21 cellular contexts compared by ENCODE assay signal in the genomic region with DNA sequence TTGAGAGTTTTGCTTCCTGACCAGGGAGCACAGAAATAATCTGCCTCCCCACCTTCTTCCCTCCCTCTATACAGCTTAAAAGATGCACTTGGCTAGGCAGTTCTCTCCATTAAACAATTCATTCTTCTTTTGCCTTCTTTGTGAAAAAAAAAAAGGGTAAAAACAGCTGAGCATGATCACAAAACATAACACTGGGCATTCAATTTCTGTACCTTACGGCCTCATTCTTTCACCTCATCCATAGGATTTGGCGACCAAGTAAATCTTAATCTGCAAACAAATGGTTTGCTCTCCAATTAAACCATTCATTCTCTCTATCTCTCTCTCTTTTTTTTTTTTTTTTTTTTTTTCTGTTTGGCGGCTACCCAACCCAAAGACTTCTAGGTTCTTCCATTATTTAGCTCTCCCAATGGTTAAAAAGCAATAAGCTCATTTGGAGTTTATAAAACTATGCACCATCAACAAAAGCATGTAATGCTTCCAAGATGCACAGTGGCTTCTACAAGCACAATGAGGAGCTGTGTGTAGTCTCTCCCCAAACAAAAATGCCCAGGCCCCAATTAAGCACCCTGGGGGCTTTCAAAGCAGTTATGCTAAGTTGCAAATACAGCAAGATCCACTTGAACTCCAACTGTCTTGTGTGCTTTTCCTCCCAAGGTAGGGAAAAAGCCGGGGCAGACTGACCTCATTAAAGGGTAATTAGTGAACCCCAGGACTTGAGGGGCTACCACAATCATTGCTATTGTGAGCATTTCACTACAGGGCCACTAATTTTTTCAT. TPM values are rescaled to one million over a fixed set of nuclear protein-coding genes. Genes with fewer than 3 reads are reported as not detected.
A peak's percentile ranks its signal among the peaks of the same experiment; 100 is the strongest.
DNase-seq lines count a peak whose midpoint lies in the region; ATAC-seq and TF ChIP-seq lines count a peak whose summit lies in the region.
"Had no signal": no experiment of that assay in that cellular context is flagged by ENCODE, and none has a peak within 500 bp of the region (broad histone marks: within the 10 kb centered on the region; RNA-seq: fewer than 3 reads in every experiment).

No MANE protein-coding gene starts in this region.

- no peaks in the 10 kb centered on the region for H3K9me3 Mint-ChIP-seq in stimulated activated naive CD8-positive, alpha-beta T cell treated with anti-CD3 and anti-CD28 coated beads, Interleukin-15, amount 100 ng/mL, for 72 hours
- peaks cover 0 to 6% (median 0%) of the 10 kb centered on the region in 11 donors for H3K9me3 Mint-ChIP-seq in naive thymus-derived CD4-positive, alpha-beta T cell
- H3K9me3 Mint-ChIP-seq: activated CD4-positive, alpha-beta T cell treated with anti-CD3 and anti-CD28 coated beads, Interleukin-2, amount 10 ng/mL, durations not matched to agents 7 days and 5 days had no signal

- no peaks in the 10 kb centered on the region for H3K9me2 ChIP-seq in OCI-LY7 (ENCODE audit: insufficient read depth, low read length)

- no peaks in the 10 kb centered on the region for H3K9me3 ChIP-seq in OCI-LY7 (ENCODE audit: low read length)
- H3K9me3 ChIP-seq in iPS-20b (ENCODE audit: insufficient read depth, low read depth, low read length): no peaks in the 10 kb centered on the region
- no peaks in the 10 kb centered on the region for H3K9me3 ChIP-seq in naive thymus-derived CD4-positive, alpha-beta T cell (ENCODE audit: control insufficient read depth in 2 of 3, low read length in 3 of 3)
- H3K9me3 ChIP-seq: esophagus squamous epithelium, psoas muscle, thyroid gland had no signal

- POLR2A ChIA-PET in OCI-LY7 (lab: Charles Lee): interaction anchor here (0.6 to 7.0 kb wide), 29 partner anchors 8 to 1597 kb away, joined by 3 to 82 read pairs (median 4); a partner anchor contains a TSS
- POLR2A ChIA-PET in naive thymus-derived CD4-positive, alpha-beta T cell (lab: Charles Lee): no interaction called here

- DNase-seq in NCI-H82 (lab: John Stamatoyannopoulos, UW) (peak; percentile 48), NCI-H82 treated with DMSO at 0.1 percent for 48 hours (lab: John Stamatoyannopoulos, UW; ENCODE audit: unreplicated experiment) (no peak), OCI-LY7 (ENCODE audit: low spot score) (no peak)
- no peak for DNase-seq in stimulated activated naive CD8-positive, alpha-beta T cell treated with anti-CD3 and anti-CD28 coated beads, Interleukin-15, amount 100 ng/mL, for 72 hours
- no peak for DNase-seq in naive thymus-derived CD4-positive, alpha-beta T cell
- no peak for DNase-seq in stimulated activated CD4-positive, alpha-beta T cell treated with anti-CD3 and anti-CD28 coated beads, Interleukin-4, amount 100 ng/mL, for 24 hours
- DNase-seq: activated CD4-positive, alpha-beta T cell treated with anti-CD3 and anti-CD28 coated beads, Interleukin-2, amount 10 ng/mL, durations not matched to agents 7 days and 5 days; activated CD8-positive, alpha-beta memory T cell treated with anti-CD3 and anti-CD28 coated beads, Interleukin-2, amount 50 U/mL, for 48 hours; activated gamma-delta T cell; CD8-positive, alpha-beta memory T cell; EL; esophagus squamous epithelium; HCEC 1CT; Kasumi-1; naive thymus-derived CD8-positive, alpha-beta T cell; NCI-H1092 treated with DMSO at 0.1 percent for 48 hours; psoas muscle; thyroid gland had no signal

- H3K36me3 Mint-ChIP-seq in naive thymus-derived CD4-positive, alpha-beta T cell: peaks cover 0 to 8% (median 0%) of the 10 kb centered on the region in 5 donors
- H3K36me3 Mint-ChIP-seq: naive thymus-derived CD8-positive, alpha-beta T cell had no signal

- ATAC-seq in stimulated activated naive CD8-positive, alpha-beta T cell treated with anti-CD3 and anti-CD28 coated beads, Interleukin-15, amount 100 ng/mL, for 72 hours: no peak
- ATAC-seq in naive thymus-derived CD4-positive, alpha-beta T cell: no peak
- no peak for ATAC-seq in HG02884 (IDR thresholded peaks at IDR 0.05; ENCODE audit: unreplicated experiment)
- ATAC-seq: naive thymus-derived CD8-positive, alpha-beta T cell; psoas muscle had no signal

- no peak overlapping the region for H3K4me3 Mint-ChIP-seq in stimulated activated naive CD8-positive, alpha-beta T cell treated with anti-CD3 and anti-CD28 coated beads, Interleukin-15, amount 100 ng/mL, for 72 hours
- no peak overlapping the region for H3K4me3 Mint-ChIP-seq in naive thymus-derived CD4-positive, alpha-beta T cell
- H3K4me3 Mint-ChIP-seq: activated CD4-positive, alpha-beta T cell treated with anti-CD3 and anti-CD28 coated beads, Interleukin-2, amount 10 ng/mL, durations not matched to agents 7 days and 5 days; CD8-positive, alpha-beta memory T cell; naive thymus-derived CD8-positive, alpha-beta T cell had no signal

- peak overlapping the region; percentile 19 for H3K27ac ChIP-seq in OCI-LY7 (ENCODE audit: low read depth, low read length, poor library complexity, severe bottlenecking)
- peak overlapping the region; percentile 52 for H3K27ac ChIP-seq in iPS-20b (ENCODE audit: low read length)
- H3K27ac ChIP-seq in naive thymus-derived CD4-positive, alpha-beta T cell (ENCODE audit: low read depth, low read length): no peak overlapping the region
- H3K27ac ChIP-seq: esophagus squamous epithelium, psoas muscle, RWPE1 had no signal

- intact Hi-C loops in OCI-LY7 (cut with micrococcal nuclease; ENCODE audit: unreplicated experiment): no loop called here
- intact Hi-C loops in naive thymus-derived CD4-positive, alpha-beta T cell (cut with micrococcal nuclease): no loop called here

- H3K9ac ChIP-seq in iPS-20b (ENCODE audit: low read depth, low read length): peak overlapping the region; percentile 59

- H3K79me2 ChIP-seq in OCI-LY7 (ENCODE audit: insufficient read depth, low read depth, low read length): peaks cover 97% of the 10 kb centered on the region

- H3K4me1 ChIP-seq in OCI-LY7 (ENCODE audit: insufficient read depth, low read length, poor library complexity, severe bottlenecking) (peaks cover 95% of the 10 kb centered on the region), iPS-20b (ENCODE audit: insufficient read depth, low read length) (peaks cover 69% of the 10 kb centered on the region)
- H3K4me1 ChIP-seq in naive thymus-derived CD4-positive, alpha-beta T cell (ENCODE audit: control insufficient read depth in 2 of 2, insufficient read depth in 2 of 2, low read length in 2 of 2): no peaks in the 10 kb centered on the region

- CTCF ChIA-PET in OCI-LY7 (lab: Charles Lee; ENCODE audit: unreplicated experiment): interaction anchor here (1.0 kb wide), 2 partner anchors 15 to 16 kb away, joined by 3 read pairs; no protein-coding TSS in a partner anchor
- CTCF ChIA-PET in naive thymus-derived CD4-positive, alpha-beta T cell (lab: Charles Lee): interaction anchor here (0.6 kb wide), 1 partner anchor 223 kb away, joined by 3 read pairs; no protein-coding TSS in a partner anchor

- no peak overlapping the region for H3K4me3 ChIP-seq in OCI-LY7 (ENCODE audit: low read depth, low read length, poor library complexity, severe bottlenecking)
- peak overlapping the region; percentile 34; the same call in 1 of the 2 replicates for H3K4me3 ChIP-seq in iPS-20b (ENCODE audit: low read length)
- H3K4me3 ChIP-seq in naive thymus-derived CD4-positive, alpha-beta T cell (ENCODE audit: low read length): no peak overlapping the region
- H3K4me3 ChIP-seq: esophagus squamous epithelium, psoas muscle, thyroid gland had no signal

- no peaks in the 10 kb centered on the region for H3K27me3 ChIP-seq in iPS-20b (ENCODE audit: insufficient read depth, low read length)
- no peaks in the 10 kb centered on the region for H3K27me3 ChIP-seq in naive thymus-derived CD4-positive, alpha-beta T cell (ENCODE audit: control insufficient read depth in 2 of 2, insufficient read depth in 2 of 2, low read length in 2 of 2)
- H3K27me3 ChIP-seq: esophagus squamous epithelium, thyroid gland had no signal

- H3K36me3 ChIP-seq in OCI-LY7 (ENCODE audit: insufficient read depth, low read length): no peaks in the 10 kb centered on the region
- H3K36me3 ChIP-seq in iPS-20b (ENCODE audit: insufficient read depth, low read depth, low read length): no peaks in the 10 kb centered on the region
- no peaks in the 10 kb centered on the region for H3K36me3 ChIP-seq in naive thymus-derived CD4-positive, alpha-beta T cell (ENCODE audit: control insufficient read depth in 2 of 3, insufficient read depth in 3 of 3, low read length in 3 of 3)
- H3K36me3 ChIP-seq: esophagus squamous epithelium, thyroid gland had no signal

- no peak for TF ChIP-seq CTCF in OCI-LY7 (conservative IDR thresholded peaks at IDR 0.05; ENCODE audit: low read length)

- no peaks in the 10 kb centered on the region for H4K20me1 ChIP-seq in OCI-LY7 (ENCODE audit: insufficient read depth, low read length)

- H2AFZ ChIP-seq in OCI-LY7 (ENCODE audit: low read length): no peak overlapping the region

- peak overlapping the region; percentile 58 for H3K4me2 ChIP-seq in OCI-LY7 (ENCODE audit: low read length)

- H3K27ac Mint-ChIP-seq in stimulated activated naive CD8-positive, alpha-beta T cell treated with anti-CD3 and anti-CD28 coated beads, Interleukin-15, amount 100 ng/mL, for 72 hours: no peak overlapping the region
- no peak overlapping the region for H3K27ac Mint-ChIP-seq in naive thymus-derived CD4-positive, alpha-beta T cell
- H3K27ac Mint-ChIP-seq: activated CD4-positive, alpha-beta T cell treated with anti-CD3 and anti-CD28 coated beads, Interleukin-2, amount 10 ng/mL, durations not matched to agents 7 days and 5 days; CD8-positive, alpha-beta memory T cell had no signal

- H3K27me3 Mint-ChIP-seq in stimulated activated naive CD8-positive, alpha-beta T cell treated with anti-CD3 and anti-CD28 coated beads, Interleukin-15, amount 100 ng/mL, for 72 hours: peaks cover 53% of the 10 kb centered on the region
- H3K27me3 Mint-ChIP-seq in naive thymus-derived CD4-positive, alpha-beta T cell: peaks cover 14 to 49% (median 28%) of the 10 kb centered on the region in 5 donors

- no peaks in the 10 kb centered on the region for H3K4me1 Mint-ChIP-seq in stimulated activated naive CD8-positive, alpha-beta T cell treated with anti-CD3 and anti-CD28 coated beads, Interleukin-15, amount 100 ng/mL, for 72 hours
- H3K4me1 Mint-ChIP-seq in naive thymus-derived CD4-positive, alpha-beta T cell: peaks cover 0 to 1% (median 0%) of the 10 kb centered on the region in 7 donors
- H3K4me1 Mint-ChIP-seq: activated CD4-positive, alpha-beta T cell treated with anti-CD3 and anti-CD28 coated beads, Interleukin-2, amount 10 ng/mL, durations not matched to agents 7 days and 5 days; CD8-positive, alpha-beta memory T cell had no signal

- BruUV-seq in OCI-LY7 (replicated peaks; lab: Mats Ljungman, UMichigan): no TSS peak

RNA-seq across cellular contexts. Expression of a gene that starts 13.4 kb away (rescaled TPM):
- total RNA-seq in OCI-LY7 (2014; rRNA removed; shearing (Covaris generic)): 22.6 and 25.7 TPM in 2 replicates
- total RNA-seq in OCI-LY7 (2022): 58.8 and 61.4 TPM in 2 replicates
- 1 to 10 TPM in 1 of 5 experiments, under 1 TPM in 1, not detected in 3; 0.90 to 1.5 TPM for total RNA-seq in naive thymus-derived CD4-positive, alpha-beta T cell
- polyA plus RNA-seq in naive thymus-derived CD4-positive, alpha-beta T cell: not detected
- total RNA-seq: activated CD4-positive, alpha-beta T cell treated with anti-CD3 and anti-CD28 coated beads, Interleukin-2, amount 10 ng/mL, durations not matched to agents 7 days and 5 days; CD8-positive, alpha-beta memory T cell had no signal
- polyA plus RNA-seq: CD8-positive, alpha-beta memory T cell; naive thymus-derived CD8-positive, alpha-beta T cell had no signal

Comparison
In these comparisons a context has a peak if more than half of its experiments do, and no peak if none do; other contexts are left out.
1. RNA of a gene that starts 13.4 kb away (total RNA-seq): 22.6 to 61.4 TPM in OCI-LY7; 0.90 to 1.5 TPM in naive thymus-derived CD4-positive, alpha-beta T cell; every median in the first group is over 4 times any median in the second.